1 cellular context compared by ENCODE assay signal in genomic region chr12:112978163-112979081, GRCh38.
A peak's percentile ranks its signal among the peaks of the same experiment; 100 is the strongest.
TF ChIP-seq lines count a peak whose summit lies in the region.

TSS of gene OAS2 (plus strand) at chr12:112978519. CDS start at chr12:112978609, 90 bp downstream.

TF ChIP-seq in GM12878, 131 proteins besides CTCF, POLR2A, EP300 and RAD21 (continued from another document and continues in another):
- TF ChIP-seq ZNF592 (IDR thresholded peaks at IDR 0.05) = no peak
- TF ChIP-seq SMARCA5 (IDR thresholded peaks at IDR 0.05) = peak; percentile 99
- TF ChIP-seq MEF2A (IDR thresholded peaks at IDR 0.05; ENCODE audit: insufficient read depth, low read depth, low read length) = peak; percentile 9; the same call in 1 of the 2 replicates
- no peak for TF ChIP-seq LARP7 (IDR thresholded peaks at IDR 0.05)
- 0 out of 2 replicates have a peak, but pooled peaks have one; percentile 9 for TF ChIP-seq ZNF384 (IDR thresholded peaks at IDR 0.05; ENCODE audit: borderline replicate concordance, low read depth, low read length)
- no peak for TF ChIP-seq PKNOX1 (IDR thresholded peaks at IDR 0.05)
- TF ChIP-seq ZSCAN29 (IDR thresholded peaks at IDR 0.05) = no peak
- TF ChIP-seq PAX5 (IDR thresholded peaks at IDR 0.05; ENCODE audit: borderline replicate concordance, low read depth, low read length) = 0 out of 2 replicates have a peak, but pooled peaks have one; percentile 20
- no peak for TF ChIP-seq NRF1 (conservative IDR thresholded peaks at IDR 0.05; ENCODE audit: low read depth, low read length)
- TF ChIP-seq NR2C1 (IDR thresholded peaks at IDR 0.05) = no peak
- TF ChIP-seq IRF5 (IDR thresholded peaks at IDR 0.05; ENCODE audit: borderline replicate concordance) = no peak
- TF ChIP-seq TAF1 (IDR thresholded peaks at IDR 0.05; ENCODE audit: borderline replicate concordance, low read depth, low read length) = peak; percentile 79; the same call in 1 of the 2 replicates
- TF ChIP-seq ESRRA (IDR thresholded peaks at IDR 0.05; ENCODE audit: low read length) = 0 out of 2 replicates have a peak, but pooled peaks have one; percentile 54
- 0 out of 2 replicates have a peak, but pooled peaks have one; percentile 14 for TF ChIP-seq ZNF207 (IDR thresholded peaks at IDR 0.05; ENCODE audit: borderline replicate concordance)
- TF ChIP-seq ETV6 (conservative IDR thresholded peaks at IDR 0.05 in 1 of 2, IDR thresholded peaks at IDR 0.05 in 1 of 2; ENCODE audit: borderline replicate concordance in 1 of 2, low read depth in 1 of 2) = peak in 1 of 2 experiments; percentile 81; a peak in 1 of 4 replicates
- TF ChIP-seq ZNF24 (IDR thresholded peaks at IDR 0.05) = no peak
- TF ChIP-seq SMAD5 (IDR thresholded peaks at IDR 0.05; ENCODE audit: low read depth) = peak; percentile 73; the same call in 1 of the 2 replicates
- no peak for TF ChIP-seq JUND (IDR thresholded peaks at IDR 0.05; ENCODE audit: low read depth, low read length)
- TF ChIP-seq IRF3 (IDR thresholded peaks at IDR 0.05) = no peak
- TF ChIP-seq ELK1 (IDR thresholded peaks at IDR 0.05; ENCODE audit: low read depth, low read length) = no peak
- no peak; the same call in 1 of the 2 replicates for TF ChIP-seq HDAC2 (IDR thresholded peaks at IDR 0.05)
- peak; percentile 88 for TF ChIP-seq PML (IDR thresholded peaks at IDR 0.05; ENCODE audit: low read length)
- TF ChIP-seq BRCA1 (IDR thresholded peaks at IDR 0.05; ENCODE audit: low read depth, low read length) = no peak
- no peak; the same call in 1 of the 2 replicates for TF ChIP-seq HCFC1 (IDR thresholded peaks at IDR 0.05; ENCODE audit: low read length)
- no peak for TF ChIP-seq SRF (IDR thresholded peaks at IDR 0.05; ENCODE audit: low read depth in 2 of 2, low read length in 2 of 2)
- TF ChIP-seq CREM (IDR thresholded peaks at IDR 0.05; ENCODE audit: low read depth) = peak; percentile 30
- TF ChIP-seq SMAD1 (IDR thresholded peaks at IDR 0.05; ENCODE audit: low read depth, partially characterized antibody) = no peak
- no peak for TF ChIP-seq ZNF622 (IDR thresholded peaks at IDR 0.05)
- TF ChIP-seq RBBP5 (conservative IDR thresholded peaks at IDR 0.05) = no peak
- TF ChIP-seq FOXK2 (IDR thresholded peaks at IDR 0.05) = no peak
- TF ChIP-seq YBX1 (IDR thresholded peaks at IDR 0.05) = no peak
- TF ChIP-seq ZNF687 (IDR thresholded peaks at IDR 0.05) = 0 out of 2 replicates have a peak, but pooled peaks have one; percentile 22
- no peak for TF ChIP-seq ATF3 (IDR thresholded peaks at IDR 0.05; ENCODE audit: borderline replicate concordance, extremely low read depth, low read depth, low read length)
- no peak for TF ChIP-seq SPI1 (IDR thresholded peaks at IDR 0.05; ENCODE audit: borderline replicate concordance, insufficient read depth, low read depth, low read length)
- no peak for TF ChIP-seq MYB (IDR thresholded peaks at IDR 0.05; ENCODE audit: borderline replicate concordance, low read depth, low read length)
- TF ChIP-seq SP1 (IDR thresholded peaks at IDR 0.05; ENCODE audit: low read depth, low read length) = peak; percentile 14
- no peak for TF ChIP-seq NFYA (IDR thresholded peaks at IDR 0.05; ENCODE audit: borderline replicate concordance, low read depth, low read length)
- no peak for TF ChIP-seq MXI1 (IDR thresholded peaks at IDR 0.05; ENCODE audit: low read depth, low read length)
- peak; percentile 29; the same call in 1 of the 2 replicates for TF ChIP-seq EED (IDR thresholded peaks at IDR 0.05; ENCODE audit: low read depth)
- no peak for TF ChIP-seq BCL11A (IDR thresholded peaks at IDR 0.05; ENCODE audit: low read depth, low read length)
- TF ChIP-seq MAX (IDR thresholded peaks at IDR 0.05; ENCODE audit: low read depth, low read length) = peak; percentile 50; the same call in 1 of the 2 replicates
- no peak for TF ChIP-seq ATF2 (IDR thresholded peaks at IDR 0.05; ENCODE audit: low read length)
- TF ChIP-seq SUZ12 (IDR thresholded peaks at IDR 0.05; ENCODE audit: unreplicated experiment) = no peak
- TF ChIP-seq IRF4 (IDR thresholded peaks at IDR 0.05; ENCODE audit: low read depth, low read length) = 0 out of 2 replicates have a peak, but pooled peaks have one; percentile 6
- no peak for TF ChIP-seq CHD1 (IDR thresholded peaks at IDR 0.05; ENCODE audit: low read depth, low read length)
- peak; percentile 66 for TF ChIP-seq FOXM1 (IDR thresholded peaks at IDR 0.05; ENCODE audit: low read depth, low read length)
- TF ChIP-seq STAT3 (IDR thresholded peaks at IDR 0.05; ENCODE audit: low read depth, low read length) = 0 out of 2 replicates have a peak, but pooled peaks have one; percentile 28
- 0 out of 2 replicates have a peak, but pooled peaks have one; percentile 78 for TF ChIP-seq CBFB (IDR thresholded peaks at IDR 0.05; ENCODE audit: low read depth)
- no peak for TF ChIP-seq SIX5 (IDR thresholded peaks at IDR 0.05; ENCODE audit: low read depth, low read length, severe bottlenecking)
- TF ChIP-seq RB1 (IDR thresholded peaks at IDR 0.05; ENCODE audit: borderline replicate concordance) = peak; percentile 69; the same call in 1 of the 2 replicates
- no peak for TF ChIP-seq MTA2 (IDR thresholded peaks at IDR 0.05; ENCODE audit: low read depth)
- no peak for TF ChIP-seq SREBF1 (IDR thresholded peaks at IDR 0.05; ENCODE audit: low read length)
- TF ChIP-seq CBX3 (IDR thresholded peaks at IDR 0.05; ENCODE audit: borderline replicate concordance, low read depth) = no peak
- TF ChIP-seq IKZF1 (conservative IDR thresholded peaks at IDR 0.05) = peak; percentile 86
- no peak for TF ChIP-seq KAT2A (conservative IDR thresholded peaks at IDR 0.05; ENCODE audit: control insufficient read depth, low read depth, low read length)
- 0 out of 2 replicates have a peak, but pooled peaks have one; percentile 25 for TF ChIP-seq CREB1 (IDR thresholded peaks at IDR 0.05; ENCODE audit: low read depth)
- no peak for TF ChIP-seq MEF2B (IDR thresholded peaks at IDR 0.05; ENCODE audit: partially characterized antibody, poor library complexity, severe bottlenecking)
- 0 out of 2 replicates have a peak, but pooled peaks have one; percentile 4 for TF ChIP-seq SMC3 (IDR thresholded peaks at IDR 0.05; ENCODE audit: borderline replicate concordance, low read length)
- no peak for TF ChIP-seq BHLHE40 (IDR thresholded peaks at IDR 0.05; ENCODE audit: borderline replicate concordance in 1 of 2, low read depth in 2 of 2, low read length in 1 of 2)
